ENCODE assay signal across 8 cellular contexts in the genomic region with DNA sequence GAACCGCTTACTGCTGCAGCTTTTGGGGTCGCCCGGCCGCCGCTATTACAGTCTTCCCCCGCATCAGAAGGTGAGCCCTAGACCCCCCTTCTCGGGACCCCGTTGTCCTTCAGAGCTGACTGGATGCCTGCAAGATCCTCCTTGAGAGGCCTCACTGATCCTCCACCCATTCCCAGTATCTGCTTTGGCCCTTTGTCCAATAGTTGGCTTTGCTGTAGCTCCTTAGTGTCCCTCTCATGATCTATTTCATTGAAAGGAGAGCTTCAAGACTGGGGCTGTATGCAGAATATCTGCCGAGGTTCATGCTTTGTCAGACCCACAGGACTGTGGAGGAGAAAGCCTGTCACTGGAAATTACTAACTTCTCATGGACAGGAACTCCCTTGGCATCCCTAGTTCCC. TPM values are rescaled to one million over a fixed set of nuclear protein-coding genes. Genes with fewer than 3 reads are reported as not detected.
A peak's percentile ranks its signal among the peaks of the same experiment; 100 is the strongest.
DNase-seq lines count a peak whose midpoint lies in the region; ATAC-seq and TF ChIP-seq lines count a peak whose summit lies in the region.

No MANE protein-coding gene starts in this region.

- no peaks in the 10 kb centered on the region for H3K27me3 Mint-ChIP-seq in CD4-positive, alpha-beta T cell

- ATAC-seq in CD4-positive, alpha-beta T cell (ENCODE audit: poor library complexity), result no peak

- POLR2A ChIA-PET in CD4-positive, alpha-beta T cell (lab: Charles Lee), result interaction anchor here (0.7 to 0.8 kb wide), 3 partner anchors 14 to 99 kb away, joined by 3 read pairs; no protein-coding TSS in a partner anchor

- H3K4me3 Mint-ChIP-seq in CD4-positive, alpha-beta T cell, result peak overlapping the region; percentile 100

- peak overlapping the region; percentile 98 for H3K27ac Mint-ChIP-seq in CD4-positive, alpha-beta T cell

- peak overlapping the region; percentile 71 for H3K4me3 ChIP-seq in epithelial cell of proximal tubule (ENCODE audit: low read depth, low read length)

- H3K27me3 ChIP-seq in CD4-positive, alpha-beta T cell (ENCODE audit: control insufficient read depth, insufficient read depth, low read length), result no peaks in the 10 kb centered on the region

- intact Hi-C loops in CD4-positive, alpha-beta T cell (cut with DNase I, micrococcal nuclease), result loop anchor here (1.0 to 5.0 kb wide), 6 partner anchors 47 to 147 kb away; a partner anchor contains a TSS

- peaks cover 43% of the 10 kb centered on the region for H3K4me1 Mint-ChIP-seq in CD4-positive, alpha-beta T cell (ENCODE audit: low read depth)

- CTCF ChIA-PET in CD4-positive, alpha-beta T cell (lab: Charles Lee), result interaction anchor here (0.6 kb wide), 1 partner anchor 54 kb away, joined by 3 read pairs; no protein-coding TSS in a partner anchor

- peak overlapping the region; percentile 78 for H3K27ac ChIP-seq in CD4-positive, alpha-beta T cell (ENCODE audit: low read depth, low read length)

- no peaks in the 10 kb centered on the region for H3K9me3 ChIP-seq in CD4-positive, alpha-beta T cell (ENCODE audit: control insufficient read depth, low read length)

- no peaks in the 10 kb centered on the region for H3K9me3 Mint-ChIP-seq in CD4-positive, alpha-beta T cell

- peak in 1 of 10 experiments; percentile 3 for DNase-seq in CD4-positive, alpha-beta T cell
- DNase-seq in GM20000 (ENCODE audit: low spot score) (peak; percentile 34), RPMI8226 (peak; percentile 23), epithelial cell of proximal tubule (ENCODE audit: low read depth) (no peak), myocyte (ENCODE audit: low read depth) (peak; percentile 30), NOMO-1 treated with DMSO at 0.1 percent for 48 hours (lab: John Stamatoyannopoulos, UW; ENCODE audit: unreplicated experiment) (no peak), HuH-7 (ENCODE audit: low spot score) (no peak), cortex of kidney (lab: John Stamatoyannopoulos, UW) (no peak)

- H3K36me3 Mint-ChIP-seq in CD4-positive, alpha-beta T cell (ENCODE audit: low read depth), result peaks cover 47% of the 10 kb centered on the region

- TF ChIP-seq CTCF in CD4-positive, alpha-beta T cell (IDR thresholded peaks at IDR 0.05), result no peak
- TF ChIP-seq CTCF in GM20000 (IDR thresholded peaks at IDR 0.05; ENCODE audit: extremely low read depth, missing control alignments) (no peak), epithelial cell of proximal tubule (conservative IDR thresholded peaks at IDR 0.05; ENCODE audit: low read depth, low read length) (no peak)

RNA-seq across cellular contexts. Expression of a gene that starts 0.5 kb away (rescaled TPM):
- total RNA-seq in CD4-positive, alpha-beta T cell, result 10 to 100 TPM; 10.7 to 10.8 TPM
- total RNA-seq in epithelial cell of proximal tubule (41.0 and 64.7 TPM in 2 replicates), myocyte (41.9 and 65.1 TPM in 2 replicates)
- polyA plus RNA-seq in myocyte (2012), result 15.0 TPM

RNA-seq across cellular contexts. Expression of a gene that starts 48.1 kb away (rescaled TPM):
- total RNA-seq in CD4-positive, alpha-beta T cell, result not detected
- total RNA-seq in epithelial cell of proximal tubule, result 0.12 and 0.36 TPM in 2 replicates
- total RNA-seq in myocyte, result 1.1 and 1.5 TPM in 2 replicates
- polyA plus RNA-seq in myocyte (2012), result 1.6 TPM

RNA-seq across cellular contexts. Expression of a gene that starts 48.4 kb away (rescaled TPM):
- total RNA-seq in CD4-positive, alpha-beta T cell, result 10 to 100 TPM; 14.8 to 16.0 TPM
- 11.9 and 20.3 TPM in 2 replicates for total RNA-seq in epithelial cell of proximal tubule
- total RNA-seq in myocyte, result 20.6 and 29.3 TPM in 2 replicates
- 16.7 TPM for polyA plus RNA-seq in myocyte (2012)

Comparison
In these comparisons a context has a peak if more than half of its experiments do, and no peak if none do; other contexts are left out.
1. DNase-seq: peak in GM20000 (single experiment), RPMI8226 (single experiment) and myocyte (single experiment); none in epithelial cell of proximal tubule (single experiment), NOMO-1 treated with DMSO at 0.1 percent for 48 hours (single experiment), HuH-7 (single experiment) and cortex of kidney (single experiment).